1 cellular context compared by ENCODE assay signal in genomic region chr2:46481541-46482193, GRCh38.
TF ChIP-seq lines count a peak whose summit lies in the region.

No MANE protein-coding gene starts in this region.

TF ChIP-seq in HEK293, 187 proteins besides CTCF, POLR2A, EP300 and RAD21 (continued from another document):
- peak; percentile 87; the same call in 1 of the 2 replicates for TF ChIP-seq ZXDB (tag by site-specific recombination; IDR thresholded peaks at IDR 0.05)
- TF ChIP-seq ZIC2 (tag by site-specific recombination; IDR thresholded peaks at IDR 0.05): no peak
- TF ChIP-seq SCRT1 (tag by site-specific recombination; IDR thresholded peaks at IDR 0.05; ENCODE audit: borderline replicate concordance): peak; percentile 71; the same call in 1 of the 2 replicates
- TF ChIP-seq ZNF19 (tag by site-specific recombination; IDR thresholded peaks at IDR 0.05; ENCODE audit: low read depth): no peak
- peak; percentile 32; the same call in 1 of the 2 replicates for TF ChIP-seq ZNF654 (tag by site-specific recombination; IDR thresholded peaks at IDR 0.05; ENCODE audit: low read depth)
- peak; percentile 96 for TF ChIP-seq SCRT2 (tag by site-specific recombination; IDR thresholded peaks at IDR 0.05)
- peak; percentile 68; the same call in 1 of the 2 replicates for TF ChIP-seq ZNF76 (tag by site-specific recombination; IDR thresholded peaks at IDR 0.05; ENCODE audit: borderline replicate concordance, low read depth)
- TF ChIP-seq, protein P1, sequence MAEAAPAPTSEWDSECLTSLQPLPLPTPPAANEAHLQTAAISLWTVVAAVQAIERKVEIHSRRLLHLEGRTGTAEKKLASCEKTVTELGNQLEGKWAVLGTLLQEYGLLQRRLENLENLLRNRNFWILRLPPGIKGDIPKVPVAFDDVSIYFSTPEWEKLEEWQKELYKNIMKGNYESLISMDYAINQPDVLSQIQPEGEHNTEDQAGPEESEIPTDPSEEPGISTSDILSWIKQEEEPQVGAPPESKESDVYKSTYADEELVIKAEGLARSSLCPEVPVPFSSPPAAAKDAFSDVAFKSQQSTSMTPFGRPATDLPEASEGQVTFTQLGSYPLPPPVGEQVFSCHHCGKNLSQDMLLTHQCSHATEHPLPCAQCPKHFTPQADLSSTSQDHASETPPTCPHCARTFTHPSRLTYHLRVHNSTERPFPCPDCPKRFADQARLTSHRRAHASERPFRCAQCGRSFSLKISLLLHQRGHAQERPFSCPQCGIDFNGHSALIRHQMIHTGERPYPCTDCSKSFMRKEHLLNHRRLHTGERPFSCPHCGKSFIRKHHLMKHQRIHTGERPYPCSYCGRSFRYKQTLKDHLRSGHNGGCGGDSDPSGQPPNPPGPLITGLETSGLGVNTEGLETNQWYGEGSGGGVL (tag by site-specific recombination; IDR thresholded peaks at IDR 0.05): peak; percentile 75
- TF ChIP-seq ZNF184 (tag by site-specific recombination; IDR thresholded peaks at IDR 0.05): peak; percentile 79
- TF ChIP-seq ZNF354C (tag by site-specific recombination; IDR thresholded peaks at IDR 0.05; ENCODE audit: borderline replicate concordance, low read depth): no peak
- TF ChIP-seq PRDM1 (tag by site-specific recombination; IDR thresholded peaks at IDR 0.05): 0 out of 2 replicates have a peak, but pooled peaks have one; percentile 20
- TF ChIP-seq ZNF791 (tag by site-specific recombination; IDR thresholded peaks at IDR 0.05): no peak
- no peak for TF ChIP-seq ZFHX2 (tag by site-specific recombination; conservative IDR thresholded peaks at IDR 0.05)
- peak; percentile 89 for TF ChIP-seq ZNF488 (tag by site-specific recombination; IDR thresholded peaks at IDR 0.05)
- TF ChIP-seq ZNF785 (tag by site-specific recombination; IDR thresholded peaks at IDR 0.05): no peak
- TF ChIP-seq, protein P2, sequence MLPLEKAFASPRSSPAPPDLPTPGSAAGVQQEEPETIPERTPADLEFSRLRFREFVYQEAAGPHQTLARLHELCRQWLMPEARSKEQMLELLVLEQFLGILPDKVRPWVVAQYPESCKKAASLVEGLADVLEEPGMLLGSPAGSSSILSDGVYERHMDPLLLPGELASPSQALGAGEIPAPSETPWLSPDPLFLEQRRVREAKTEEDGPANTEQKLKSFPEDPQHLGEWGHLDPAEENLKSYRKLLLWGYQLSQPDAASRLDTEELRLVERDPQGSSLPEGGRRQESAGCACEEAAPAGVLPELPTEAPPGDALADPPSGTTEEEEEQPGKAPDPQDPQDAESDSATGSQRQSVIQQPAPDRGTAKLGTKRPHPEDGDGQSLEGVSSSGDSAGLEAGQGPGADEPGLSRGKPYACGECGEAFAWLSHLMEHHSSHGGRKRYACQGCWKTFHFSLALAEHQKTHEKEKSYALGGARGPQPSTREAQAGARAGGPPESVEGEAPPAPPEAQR (tag by site-specific recombination; IDR thresholded peaks at IDR 0.05): 0 out of 2 replicates have a peak, but pooled peaks have one; percentile 36
- no peak for TF ChIP-seq ZBTB7A (tag by site-specific recombination; IDR thresholded peaks at IDR 0.05; ENCODE audit: low read depth)
- no peak; the same call in 1 of the 2 replicates for TF ChIP-seq ZNF610 (tag by site-specific recombination; IDR thresholded peaks at IDR 0.05; ENCODE audit: borderline replicate concordance)
TF ChIP-seq in HEK293: peak in this region for 85.
